8 cellular contexts compared by ENCODE assay signal in the genomic region with DNA sequence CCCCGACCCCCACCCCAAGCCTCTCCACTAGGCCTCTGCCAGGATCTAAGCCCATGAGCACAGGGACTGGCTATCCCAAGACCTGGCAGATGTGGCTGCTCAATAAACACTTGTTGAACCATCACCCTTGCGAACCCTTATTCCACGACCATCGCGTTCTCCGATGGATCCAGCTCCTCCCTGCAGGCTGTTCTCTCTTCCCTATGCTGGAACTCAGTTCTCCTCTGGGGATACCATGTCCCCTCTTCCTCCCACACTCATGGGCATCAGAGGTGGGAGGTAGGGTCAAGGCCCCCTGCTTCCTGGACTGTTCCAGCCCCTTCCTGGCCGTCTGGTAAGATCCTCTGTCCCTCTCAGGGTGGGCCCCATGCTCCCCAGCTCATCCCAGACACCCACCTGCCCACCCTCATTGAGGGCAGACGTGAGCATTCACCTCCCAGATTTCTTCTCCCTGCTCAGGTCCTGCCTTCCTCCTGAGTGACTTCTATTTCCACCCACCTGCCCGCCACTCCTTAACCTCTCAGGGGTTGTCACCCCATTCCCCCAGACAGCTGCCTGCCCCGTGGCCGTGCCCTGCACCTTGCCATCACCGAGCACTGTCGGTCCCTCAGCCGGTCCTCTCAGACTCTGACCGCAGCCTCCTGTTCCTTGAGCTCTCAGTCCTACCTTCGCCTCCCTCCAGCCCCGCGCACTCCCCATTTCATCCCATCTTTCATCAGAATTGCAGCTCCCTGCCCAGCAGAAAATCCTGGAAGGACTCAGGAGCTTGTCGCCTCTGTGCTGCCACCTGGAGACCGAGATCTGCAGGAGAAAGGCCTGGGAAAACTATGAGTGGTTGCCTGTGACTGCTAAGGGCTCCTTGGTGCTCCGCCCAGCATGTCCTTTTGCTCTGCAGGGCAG. TPM values are rescaled to one million over a fixed set of nuclear protein-coding genes. Genes with fewer than 3 reads are reported as not detected.
DNase-seq lines count a peak whose midpoint lies in the region; ATAC-seq and TF ChIP-seq lines count a peak whose summit lies in the region.

No MANE protein-coding gene starts in this region.

- H3K4ac ChIP-seq in H9 (ENCODE audit: low read depth, low read length): no peak overlapping the region

- no peak overlapping the region for H3K27ac ChIP-seq in H9 (ENCODE audit: insufficient read length, low read depth, low read length)

- H2BK12ac ChIP-seq in H9 (ENCODE audit: insufficient read length, low read depth, low read length): no peak overlapping the region

- no peak overlapping the region for H2AK5ac ChIP-seq in H9 (ENCODE audit: insufficient read length, low read length)

- H3K4me3 Mint-ChIP-seq in H9: no peak overlapping the region

- peaks cover 2% of the 10 kb centered on the region; the same call in 1 of the 2 replicates for H3K27me3 Mint-ChIP-seq in H9 (ENCODE audit: low read depth)

- H4K91ac ChIP-seq in H9 (ENCODE audit: insufficient read length, low read depth, low read length): no peak overlapping the region

- no peaks in the 10 kb centered on the region; a peak in 1 of 5 replicates for H3K9me3 Mint-ChIP-seq in H9

- no peak overlapping the region for H4K8ac ChIP-seq in H9 (replicated peaks; ENCODE audit: insufficient read length, low read depth, low read length)

- no peak overlapping the region for H3T11ph ChIP-seq in H9 (ENCODE audit: low read length)

- no peak overlapping the region for H2BK15ac ChIP-seq in H9 (ENCODE audit: low read depth, low read length)

- TF ChIP-seq CTCF in BE2C (IDR thresholded peaks at IDR 0.05; ENCODE audit: low read depth, low read length) (peak; percentile 80), H9 (conservative IDR thresholded peaks at IDR 0.05) (peak; percentile 76)

- no peaks in the 10 kb centered on the region for H3K79me1 ChIP-seq in H9 (ENCODE audit: insufficient read depth, low read depth, low read length, poor library complexity, severe bottlenecking)

- H3K4me3 ChIP-seq in BE2C (ENCODE audit: low read depth, low read length): no peak overlapping the region

- no peaks in the 10 kb centered on the region for H3K79me2 ChIP-seq in H9 (ENCODE audit: insufficient read depth, low read length)

- H3K9ac ChIP-seq in H9 (ENCODE audit: extremely low read depth, insufficient read length, low read length): no peak overlapping the region

- no peak overlapping the region for H2BK120ac ChIP-seq in H9 (ENCODE audit: low read depth, low read length, poor library complexity, severe bottlenecking)

- H3K56ac ChIP-seq in H9 (ENCODE audit: insufficient read length, low read depth, low read length): no peak overlapping the region

- no peaks in the 10 kb centered on the region for H3K23me2 ChIP-seq in H9 (ENCODE audit: insufficient read length, low read depth, low read length, poor library complexity, severe bottlenecking)

- peaks cover 31 to 37% of the 10 kb centered on the region in 2 experiments for H3K4me1 Mint-ChIP-seq in H9

- DNase-seq in BE2C (peak; percentile 79), H9 (peak; percentile 88), SW 1271 (lab: John Stamatoyannopoulos, UW) (peak; percentile 32 to 62), glomerular visceral epithelial cell (ENCODE audit: extremely low spot score) (peak; percentile 61), retina (peak; percentile 65), T1000 (lab: John Stamatoyannopoulos, UW) (no peak), RPMI8226 (no peak)

- H2BK5ac ChIP-seq in H9 (ENCODE audit: insufficient read length, low read length): no peak overlapping the region

- no peak overlapping the region for H3K18ac ChIP-seq in H9 (ENCODE audit: insufficient read length, low read depth, low read length)

- H3K27me3 ChIP-seq in BE2C: no peaks in the 10 kb centered on the region
- H3K27me3 ChIP-seq in H9 (ENCODE audit: insufficient read depth, low read length): no peaks in the 10 kb centered on the region

- no peak overlapping the region for H2BK20ac ChIP-seq in H9 (ENCODE audit: low read depth, low read length, poor library complexity, severe bottlenecking)

- H4K5ac ChIP-seq in H9 (ENCODE audit: insufficient read length, low read depth, low read length): no peak overlapping the region

- H3K27ac Mint-ChIP-seq in H9: peak overlapping the region in 2 of 3 experiments; percentile 15 to 58; a peak in 6 of 7 replicates

- WGBS in H9 (ENCODE audit: extremely low coverage, insufficient read length, low lambda C conversion rate): no CpG with 5 or more reads among the region's 21 CpGs

- H2AFZ ChIP-seq in H9 (ENCODE audit: low read length): no peak overlapping the region

- H3K36me3 ChIP-seq in BE2C: no peaks in the 10 kb centered on the region; the same call in 1 of the 2 replicates

- no peaks in the 10 kb centered on the region; the same call in 1 of the 2 replicates for H3K4me1 ChIP-seq in BE2C
- peaks cover 3% of the 10 kb centered on the region; the same call in 1 of the 2 replicates for H3K4me1 ChIP-seq in H9 (ENCODE audit: insufficient read depth, low read length)

- no peaks in the 10 kb centered on the region for H3K9me3 ChIP-seq in BE2C
- H3K9me3 ChIP-seq in H9 (ENCODE audit: control insufficient read depth, low read depth, low read length): no peaks in the 10 kb centered on the region

- no peak overlapping the region for H3K23ac ChIP-seq in H9 (ENCODE audit: insufficient read length, low read depth, low read length)

- no peaks in the 10 kb centered on the region for H4K20me1 ChIP-seq in H9 (ENCODE audit: control insufficient read depth, insufficient read depth, insufficient read length)

- no peak overlapping the region for H3K4me2 ChIP-seq in H9 (ENCODE audit: insufficient read depth, insufficient read length, low read length)

- H3K36me3 Mint-ChIP-seq in H9 (ENCODE audit: insufficient read depth in 1 of 3, low read depth in 3 of 3): peaks cover 6 to 16% (median 13%) of the 10 kb centered on the region in 3 experiments

- ATAC-seq in HG03095 (IDR thresholded peaks at IDR 0.05; ENCODE audit: unreplicated experiment): no peak

- H3K14ac ChIP-seq in H9 (ENCODE audit: insufficient read depth, low read length): peak overlapping the region; percentile 51; the same call in 1 of the 2 replicates

RNA-seq across cellular contexts. Expression of a gene that starts 42.0 kb away (rescaled TPM):
- polyA plus RNA-seq in BE2C (2012; ENCODE audit: insufficient read depth, insufficient read length, low read depth): 54.6 TPM
- 23.6 and 24.6 TPM in 2 replicates for total RNA-seq in H9 (2021)

RNA-seq across cellular contexts. Expression of a gene that starts 44.4 kb away (rescaled TPM):
- 41.5 TPM for polyA plus RNA-seq in BE2C (2012; ENCODE audit: insufficient read depth, insufficient read length, low read depth)
- 2.5 and 2.9 TPM in 2 replicates for total RNA-seq in H9 (2021)

RNA-seq across cellular contexts. Expression of a gene that starts 45.8 kb away (rescaled TPM):
- polyA plus RNA-seq in BE2C (2012; ENCODE audit: insufficient read depth, insufficient read length, low read depth): not detected
- total RNA-seq in H9 (2021): 0.72 and 0.90 TPM in 2 replicates

Comparison
In these comparisons a context has a peak if more than half of its experiments do, and no peak if none do; other contexts are left out.
1. DNase-seq: peak in BE2C (single experiment), H9 (single experiment), SW 1271 (2 of 2), glomerular visceral epithelial cell (single experiment) and retina (single experiment); none in T1000 (single experiment) and RPMI8226 (single experiment).